15 cellular contexts compared by ENCODE assay signal in the genomic region with DNA sequence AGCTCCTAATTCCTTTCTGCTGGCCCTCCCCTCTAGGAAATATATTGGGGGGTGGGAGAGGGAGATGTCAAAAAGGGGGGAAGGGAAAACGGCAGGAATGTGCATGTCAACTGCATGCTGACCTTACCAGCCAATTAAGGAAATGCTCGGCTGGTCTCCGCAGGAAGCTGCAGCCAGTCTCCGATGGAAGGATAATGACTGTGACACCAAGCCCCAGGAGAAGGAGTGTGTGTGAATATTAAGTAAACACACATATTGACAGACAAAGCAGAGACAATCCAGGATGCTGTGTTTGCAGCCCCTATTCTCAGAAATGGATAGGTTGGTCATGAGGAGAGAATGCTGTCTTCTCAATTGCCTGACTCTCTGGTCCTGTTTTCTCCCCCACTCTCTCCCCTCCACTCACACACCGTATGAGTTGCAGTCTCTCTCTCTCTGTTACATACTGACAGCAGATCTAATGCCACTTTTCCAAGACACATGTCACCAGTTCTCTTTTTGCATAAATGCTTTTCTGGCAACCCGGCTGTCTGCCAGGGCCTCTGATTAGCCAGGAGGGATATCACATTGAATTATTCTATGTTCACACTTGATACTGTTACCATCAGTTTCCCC.
A peak's percentile ranks its signal among the peaks of the same experiment; 100 is the strongest.
DNase-seq lines count a peak whose midpoint lies in the region; ATAC-seq, FAIRE-seq and TF ChIP-seq lines count a peak whose summit lies in the region.
"Had no signal": no experiment of that assay in that cellular context is flagged by ENCODE, and none has a peak within 500 bp of the region (broad histone marks: within the 10 kb centered on the region; RNA-seq: fewer than 3 reads in every experiment).

No MANE protein-coding gene starts in this region.

- H3K27ac ChIP-seq in H1 (ENCODE audit: low read depth, low read length) (no peak overlapping the region), mesendoderm (ENCODE audit: low read depth, low read length) (peak overlapping the region; percentile 31), PC-9 (no peak overlapping the region), gastroesophageal sphincter (no peak overlapping the region)

- no peak for TF ChIP-seq POLR2A in H1 (IDR thresholded peaks at IDR 0.05; ENCODE audit: control extremely low read depth in 1 of 2, low read depth in 2 of 2, low read length in 2 of 2)
- TF ChIP-seq POLR2A in gastroesophageal sphincter (IDR thresholded peaks at IDR 0.05), result no peak

- H3K9ac ChIP-seq in H1 (replicated peaks in 1 of 4; ENCODE audit: extremely low read depth in 1 of 4, low read depth in 3 of 4, low read length in 3 of 4) (no peak overlapping the region), mesendoderm (ENCODE audit: low read length) (no peak overlapping the region)

- no TSS peak for BruUV-seq in PC-9 (replicated peaks; lab: Mats Ljungman, UMichigan)

- H2BK15ac ChIP-seq in H1 (ENCODE audit: low read length) (no peak overlapping the region), mesendoderm (replicated peaks; ENCODE audit: low read depth) (no peak overlapping the region)

- 78% methylated on average over 5 of the region's 6 CpGs; no CpG with 5 or more reads in 1 of the 2 experiments for WGBS in H1 (ENCODE audit: extremely low coverage in 1 of 2, insufficient coverage in 1 of 2, insufficient read length in 1 of 2, insufficient replicate concordance in 2 of 2, low coverage in 1 of 2, low lambda C conversion rate in 2 of 2, missing lambda C conversion rate in 1 of 2), 2 experiments
- WGBS in mesendoderm (ENCODE audit: extremely low coverage, insufficient coverage, low lambda C conversion rate), result no CpG with 5 or more reads among the region's 6 CpGs
- WGBS in gastroesophageal sphincter (ENCODE audit: low coverage in 1 of 2), 2 donors, result 40 to 47% methylated on average over 6 of the region's 6 CpGs

- H3K56ac ChIP-seq in H1 (replicated peaks; ENCODE audit: insufficient read length, low read depth, low read length) (no peak overlapping the region), mesendoderm (ENCODE audit: low read length) (peak overlapping the region; percentile 17)

- no peaks in the 10 kb centered on the region for H3K23me2 ChIP-seq in H1 (ENCODE audit: low read depth, low read length)

- H2BK5ac ChIP-seq in H1 (ENCODE audit: low read depth, low read length) (no peak overlapping the region), mesendoderm (ENCODE audit: low read length) (no peak overlapping the region)

- H4K5ac ChIP-seq in H1 (ENCODE audit: insufficient read length, low read depth, low read length) (no peak overlapping the region), mesendoderm (ENCODE audit: low read length) (no peak overlapping the region)

- H4K20me1 ChIP-seq in H1 (replicated peaks in 1 of 2; ENCODE audit: control insufficient read depth in 1 of 2, insufficient read depth in 2 of 2, low read length in 2 of 2) (no peaks in the 10 kb centered on the region), PC-9 (ENCODE audit: insufficient read depth) (no peaks in the 10 kb centered on the region)

- H3K79me2 ChIP-seq in H1 (ENCODE audit: control insufficient read depth in 1 of 2, insufficient read depth in 2 of 2, low read length in 2 of 2) (no peaks in the 10 kb centered on the region), mesendoderm (ENCODE audit: control insufficient read depth, insufficient read depth, low read length) (no peaks in the 10 kb centered on the region), PC-9 (ENCODE audit: low read depth) (no peaks in the 10 kb centered on the region)

- intact Hi-C loops in PC-9 (cut with micrococcal nuclease; ENCODE audit: unreplicated experiment), result no loop called here

- H3K18ac ChIP-seq in H1 (ENCODE audit: extremely low read depth, low read length), result no peak overlapping the region
- H3K18ac ChIP-seq in mesendoderm (ENCODE audit: low read length), result peak overlapping the region; percentile 64

- no peak for TF ChIP-seq RAD21 in H1 (IDR thresholded peaks at IDR 0.05 in 1 of 2, conservative IDR thresholded peaks at IDR 0.05 in 1 of 2; ENCODE audit: low read depth in 2 of 2, low read length in 2 of 2)

- no peak for TF ChIP-seq CTCF in H1 (IDR thresholded peaks at IDR 0.05; ENCODE audit: control extremely low read depth in 1 of 3, insufficient read depth in 1 of 3, low read depth in 1 of 3, low read length in 3 of 3)
- no peak for TF ChIP-seq CTCF in PC-9 (conservative IDR thresholded peaks at IDR 0.05)
- TF ChIP-seq CTCF in gastroesophageal sphincter (IDR thresholded peaks at IDR 0.05), result no peak

- H3K4me3 ChIP-seq in H1 (ENCODE audit: extremely low read depth in 1 of 4, insufficient read depth in 2 of 4, low read depth in 3 of 4, low read length in 4 of 4) (no peak overlapping the region), mesendoderm (ENCODE audit: low read length) (no peak overlapping the region), PC-9 (no peak overlapping the region), gastroesophageal sphincter (no peak overlapping the region)

- H4K8ac ChIP-seq in H1 (ENCODE audit: extremely low read depth, insufficient read depth, low read length) (no peak overlapping the region), mesendoderm (ENCODE audit: low read depth, low read length) (no peak overlapping the region)

- H2BK120ac ChIP-seq in H1 (replicated peaks; ENCODE audit: low read depth, low read length) (no peak overlapping the region), mesendoderm (ENCODE audit: low read depth, low read length) (no peak overlapping the region)

- peak overlapping the region; percentile 52 for H2AFZ ChIP-seq in H1 (ENCODE audit: low read length)
- no peak overlapping the region for H2AFZ ChIP-seq in PC-9

- no peak overlapping the region for H3K4ac ChIP-seq in H1 (replicated peaks; ENCODE audit: insufficient read length, low read depth, low read length)
- H3K4ac ChIP-seq in mesendoderm (ENCODE audit: low read depth, low read length), result peak overlapping the region; percentile 39

- peak; percentile 48 for FAIRE-seq in H1 (lab: Jason Lieb, UNC)
- FAIRE-seq: small intestine had no signal

- H3K27me3 ChIP-seq in H1 (replicated peaks in 1 of 4; ENCODE audit: control insufficient read depth in 3 of 4, extremely low read depth in 1 of 4, insufficient read depth in 3 of 4, low read length in 3 of 4) (no peaks in the 10 kb centered on the region), mesendoderm (ENCODE audit: insufficient read depth, low read length, poor library complexity) (no peaks in the 10 kb centered on the region), PC-9 (ENCODE audit: insufficient read depth, low read depth) (no peaks in the 10 kb centered on the region), gastroesophageal sphincter (no peaks in the 10 kb centered on the region)

- no peak overlapping the region for H2AK5ac ChIP-seq in H1 (ENCODE audit: low read depth, low read length)
- H2AK5ac ChIP-seq in mesendoderm (ENCODE audit: low read length), result no peak overlapping the region

- no peaks in the 10 kb centered on the region for H3F3A ChIP-seq in PC-9 (ENCODE audit: insufficient read depth, low read depth)

- H3K9me3 ChIP-seq in H1 (ENCODE audit: insufficient read depth in 2 of 2, low read depth in 1 of 2, low read length in 1 of 2) (no peaks in the 10 kb centered on the region), PC-9 (ENCODE audit: insufficient read depth, low read depth) (no peaks in the 10 kb centered on the region), gastroesophageal sphincter (no peaks in the 10 kb centered on the region)

- CTCF ChIA-PET in H1 (lab: Charles Lee; ENCODE audit: partially characterized antibody) (interaction anchor here (0.7 to 1.2 kb wide), 4 partner anchors 16 to 32 kb away, joined by 3 to 5 read pairs (median 3); no protein-coding TSS in a partner anchor), PC-9 (lab: Charles Lee) (no interaction called here)

- no peak overlapping the region for H3K23ac ChIP-seq in H1 (ENCODE audit: insufficient read length)
- H3K23ac ChIP-seq in mesendoderm (ENCODE audit: low read length), result no peak overlapping the region

- DNase-seq in DMS153 (lab: John Stamatoyannopoulos, UW) (peak; percentile 32), NCI-H2029 treated with DMSO at 0.1 percent for 48 hours (lab: John Stamatoyannopoulos, UW) (peak; percentile 37), H1 (ENCODE audit: low read depth in 1 of 2, low spot score in 2 of 2) (no peak), mesendoderm (peak; percentile 84), PC-9 (no peak)
- no peak for DNase-seq in stimulated activated naive CD8-positive, alpha-beta T cell treated with anti-CD3 and anti-CD28 coated beads, Interleukin-15, Interleukin-2, amounts not matched to agents 100 U/mL and 50 U/mL, for 24 hours
- DNase-seq: caudate nucleus; effector memory CD4-positive, alpha-beta T cell; SIG-M5; small intestine; stimulated activated CD4-positive, alpha-beta T cell treated with anti-CD3 and anti-CD28 coated beads, Interleukin-4, amount 100 ng/mL, for 24 hours; T-helper 2 cell had no signal

- no peak for ATAC-seq in HG02938 (IDR thresholded peaks at IDR 0.05; ENCODE audit: unreplicated experiment)
- ATAC-seq in stimulated activated naive CD8-positive, alpha-beta T cell treated with anti-CD3 and anti-CD28 coated beads, Interleukin-15, Interleukin-2, amounts not matched to agents 100 U/mL and 50 U/mL, for 24 hours, result no peak
- ATAC-seq in gastroesophageal sphincter, result no peak
- ATAC-seq: left lobe of liver had no signal

- no peaks in the 10 kb centered on the region for H3K9me2 ChIP-seq in PC-9 (ENCODE audit: insufficient read depth)

- H3K79me1 ChIP-seq in H1 (ENCODE audit: low read depth, low read length) (no peaks in the 10 kb centered on the region), mesendoderm (ENCODE audit: low read length) (no peaks in the 10 kb centered on the region)

- peaks cover 5 to 13% (median 10%) of the 10 kb centered on the region in 4 experiments for H3K4me1 ChIP-seq in H1 (replicated peaks in 1 of 4; ENCODE audit: control insufficient read depth in 3 of 4, insufficient read depth in 4 of 4, low read length in 3 of 4)
- peaks cover 23% of the 10 kb centered on the region for H3K4me1 ChIP-seq in mesendoderm (ENCODE audit: control insufficient read depth, low read depth, low read length)
- H3K4me1 ChIP-seq in PC-9 (replicated peaks; ENCODE audit: insufficient read depth), result no peaks in the 10 kb centered on the region
- peaks cover 0 to 25% (median 4%) of the 10 kb centered on the region in 3 donors for H3K4me1 ChIP-seq in gastroesophageal sphincter

- H3K36me3 ChIP-seq in H1 (ENCODE audit: control insufficient read depth in 2 of 4, insufficient read depth in 4 of 4, low read length in 3 of 4), result no peaks in the 10 kb centered on the region
- H3K36me3 ChIP-seq in mesendoderm (ENCODE audit: control insufficient read depth, insufficient read depth, low read length), result no peaks in the 10 kb centered on the region
- no peaks in the 10 kb centered on the region for H3K36me3 ChIP-seq in PC-9 (ENCODE audit: low read depth)
- no peaks in the 10 kb centered on the region for H3K36me3 ChIP-seq in gastroesophageal sphincter

- H3K4me2 ChIP-seq in H1 (ENCODE audit: insufficient read depth in 1 of 2, low read depth in 2 of 2, low read length in 2 of 2), result 0 out of 4 replicates have a peak overlapping the region, but pooled peaks have one; percentile 14 to 17
- H3K4me2 ChIP-seq in mesendoderm (ENCODE audit: low read length), result no peak overlapping the region
- H3K4me2 ChIP-seq in PC-9, result no peak overlapping the region

- H2BK20ac ChIP-seq in H1 (ENCODE audit: low read length), result peak overlapping the region; percentile 26; the same call in 1 of the 2 replicates

- POLR2A ChIA-PET in H1 (lab: Charles Lee; ENCODE audit: partially characterized antibody), result interaction anchor here (0.6 kb wide), 1 partner anchor 170 kb away, joined by 4 read pairs; no protein-coding TSS in a partner anchor
- POLR2A ChIA-PET in PC-9 (lab: Charles Lee; ENCODE audit: unreplicated experiment), result no interaction called here

- no peak overlapping the region for H3K14ac ChIP-seq in H1 (ENCODE audit: insufficient read length)

- 0 out of 2 replicates have a peak overlapping the region, but pooled peaks have one; percentile 32 for H2BK12ac ChIP-seq in H1 (ENCODE audit: low read depth, low read length)

- no peak for TF ChIP-seq EP300 in H1 (IDR thresholded peaks at IDR 0.05; ENCODE audit: borderline replicate concordance in 1 of 2, low read depth in 2 of 2, low read length in 2 of 2)
- TF ChIP-seq EP300 in gastroesophageal sphincter (IDR thresholded peaks at IDR 0.05), result no peak

- H4K91ac ChIP-seq in H1 (replicated peaks; ENCODE audit: insufficient read length, low read length), result no peak overlapping the region

Comparison
In these comparisons a context has a peak if more than half of its experiments do, and no peak if none do; other contexts are left out.
1. DNase-seq: peak in DMS153 (single experiment), NCI-H2029 treated with DMSO at 0.1 percent for 48 hours (single experiment) and mesendoderm (single experiment); none in H1 (0 of 2), stimulated activated naive CD8-positive, alpha-beta T cell treated with anti-CD3 and anti-CD28 coated beads, Interleukin-15, Interleukin-2, amounts not matched to agents 100 U/mL and 50 U/mL, for 24 hours (single experiment) and PC-9 (0 of 2).
2. H3K4me2 ChIP-seq: peak in H1 (2 of 2); none in mesendoderm (single experiment) and PC-9 (single experiment).